ENCODE assay signal across 18 cellular contexts in the genomic region with DNA sequence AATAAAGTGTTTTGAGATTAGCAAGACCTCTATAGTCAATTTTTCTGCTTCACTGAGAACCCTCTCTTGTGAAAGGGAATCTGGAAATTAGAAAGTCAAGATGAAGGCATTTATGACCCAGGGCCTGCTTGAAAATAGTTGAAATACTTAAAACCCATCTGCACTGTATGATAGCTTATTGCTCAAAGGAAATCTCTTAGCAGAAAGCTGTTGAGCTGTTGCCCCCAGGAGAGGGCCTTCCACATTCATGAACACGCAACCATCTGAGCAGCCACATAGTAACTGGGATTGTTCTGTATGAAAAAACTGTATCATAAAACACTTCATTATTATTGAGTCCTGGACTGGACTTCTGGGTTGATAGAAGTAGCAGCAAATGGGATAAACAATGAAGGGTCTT.
DNase-seq lines count a peak whose midpoint lies in the region; ATAC-seq and TF ChIP-seq lines count a peak whose summit lies in the region.
"Had no signal": no experiment of that assay in that cellular context is flagged by ENCODE, and none has a peak within 500 bp of the region (broad histone marks: within the 10 kb centered on the region; RNA-seq: fewer than 3 reads in every experiment).

No MANE protein-coding gene starts in this region.

- peaks cover 37% of the 10 kb centered on the region for H3K4me1 Mint-ChIP-seq in neural progenitor cell
- H3K4me1 Mint-ChIP-seq in endodermal cell, result peaks cover 1% of the 10 kb centered on the region

- H3K4me3 Mint-ChIP-seq in neural progenitor cell (no peak overlapping the region), endodermal cell (no peak overlapping the region)

- H3K79me2 ChIP-seq in ACC112 (ENCODE audit: control insufficient read depth, insufficient read depth, low read length, unreplicated experiment), result no peaks in the 10 kb centered on the region
- no peaks in the 10 kb centered on the region for H3K79me2 ChIP-seq in Loucy (ENCODE audit: insufficient read depth, low read length)
- H3K79me2 ChIP-seq in neural progenitor cell (ENCODE audit: low read depth), result no peaks in the 10 kb centered on the region

- H3K27ac Mint-ChIP-seq in neural progenitor cell (peak overlapping the region; percentile 76), endodermal cell (no peak overlapping the region)

- H3K4me3 ChIP-seq in ACC112 (ENCODE audit: low read depth, low read length), result no peak overlapping the region
- no peak overlapping the region for H3K4me3 ChIP-seq in Loucy (ENCODE audit: low read length, poor library complexity, severe bottlenecking)
- no peak overlapping the region for H3K4me3 ChIP-seq in neural progenitor cell
- no peak overlapping the region for H3K4me3 ChIP-seq in endodermal cell (ENCODE audit: low read length)
- H3K4me3 ChIP-seq: Peyer's patch had no signal

- H3K27ac ChIP-seq in ACC112 (ENCODE audit: low read depth, low read length), result 0 out of 2 replicates have a peak overlapping the region, but pooled peaks have one; percentile 44
- no peak overlapping the region for H3K27ac ChIP-seq in neural progenitor cell
- H3K27ac ChIP-seq in endodermal cell (ENCODE audit: low read depth, low read length), result no peak overlapping the region
- H3K27ac ChIP-seq: C4-2B, KMS-11, Peyer's patch had no signal

- H2AFZ ChIP-seq in ACC112 (ENCODE audit: low read length, unreplicated experiment) (peak overlapping the region; percentile 81), Loucy (ENCODE audit: low read length) (peak overlapping the region; percentile 68; the same call in 1 of the 2 replicates), neural progenitor cell (replicated peaks) (no peak overlapping the region)

- no peak overlapping the region for H3K4me2 ChIP-seq in Loucy (ENCODE audit: low read depth, low read length, poor library complexity, severe bottlenecking)
- H3K4me2 ChIP-seq in neural progenitor cell, result no peak overlapping the region
- H3K4me2 ChIP-seq: KMS-11 had no signal

- H4K20me1 ChIP-seq in Loucy (ENCODE audit: insufficient read depth, low read length, poor library complexity, severe bottlenecking) (no peaks in the 10 kb centered on the region), neural progenitor cell (ENCODE audit: low read depth) (no peaks in the 10 kb centered on the region)

- H3K4me1 ChIP-seq in ACC112 (ENCODE audit: control insufficient read depth, insufficient read depth, low read length, unreplicated experiment) (peaks cover 31% of the 10 kb centered on the region), Loucy (ENCODE audit: insufficient read depth, low read length, poor library complexity, severe bottlenecking) (peaks cover 10% of the 10 kb centered on the region), neural progenitor cell (peaks cover 3% of the 10 kb centered on the region), endodermal cell (ENCODE audit: control insufficient read depth, insufficient read depth, low read length) (no peaks in the 10 kb centered on the region)
- H3K4me1 ChIP-seq: Peyer's patch had no signal

- peak overlapping the region; percentile 19 for H3K9ac ChIP-seq in Loucy (ENCODE audit: low read depth, low read length, poor library complexity, severe bottlenecking)
- H3K9ac ChIP-seq in neural progenitor cell, result no peak overlapping the region
- no peak overlapping the region for H3K9ac ChIP-seq in endodermal cell (ENCODE audit: extremely low read depth, low read length, poor library complexity, severe bottlenecking)
- H3K9ac ChIP-seq: KMS-11 had no signal

- H3K36me3 Mint-ChIP-seq in neural progenitor cell (peaks cover 13% of the 10 kb centered on the region), endodermal cell (ENCODE audit: low read depth) (no peaks in the 10 kb centered on the region)

- no peaks in the 10 kb centered on the region; the same call in 1 of the 2 replicates for H3K36me3 ChIP-seq in ACC112 (ENCODE audit: insufficient read depth, low read length)
- H3K36me3 ChIP-seq in Loucy (ENCODE audit: insufficient read depth, low read length), result no peaks in the 10 kb centered on the region
- H3K36me3 ChIP-seq in neural progenitor cell, result no peaks in the 10 kb centered on the region
- no peaks in the 10 kb centered on the region for H3K36me3 ChIP-seq in endodermal cell (ENCODE audit: control insufficient read depth, insufficient read depth, low read length)
- H3K36me3 ChIP-seq: Peyer's patch had no signal

- H3K9me3 Mint-ChIP-seq in neural progenitor cell (peaks cover 16% of the 10 kb centered on the region), endodermal cell (no peaks in the 10 kb centered on the region)

- peak; percentile 46 for DNase-seq in fibroblast of gingiva (ENCODE audit: low read depth)
- no peak for DNase-seq in neural progenitor cell (ENCODE audit: low spot score)
- no peak for DNase-seq in NCI-H1092 treated with DMSO at 0.1 percent for 48 hours (lab: John Stamatoyannopoulos, UW)
- DNase-seq in NCI-H2107 (lab: John Stamatoyannopoulos, UW), result no peak
- no peak for DNase-seq in endodermal cell
- DNase-seq: 8988T, NCI-H1092, NCI-H1694, NCI-H226, NCI-H524 treated with DMSO at 0.1 percent for 48 hours, Peyer's patch had no signal

- WGBS in endodermal cell (ENCODE audit: insufficient coverage in 1 of 2, insufficient read length in 1 of 2), 2 experiments, result 100% methylated on average over 1 of the region's 1 CpG; no CpG with 5 or more reads in 1 of the 2 experiments

- peaks cover 2% of the 10 kb centered on the region for H3K27me3 Mint-ChIP-seq in neural progenitor cell (ENCODE audit: insufficient read depth, low read depth)
- H3K27me3 Mint-ChIP-seq in endodermal cell (ENCODE audit: insufficient read depth), result no peaks in the 10 kb centered on the region

- H3K27me3 ChIP-seq in ACC112 (ENCODE audit: insufficient read depth, low read length) (no peaks in the 10 kb centered on the region), Loucy (ENCODE audit: insufficient read depth, low read length, poor library complexity, severe bottlenecking) (no peaks in the 10 kb centered on the region), neural progenitor cell (no peaks in the 10 kb centered on the region), endodermal cell (ENCODE audit: control insufficient read depth, insufficient read depth, low read length, poor library complexity, severe bottlenecking) (no peaks in the 10 kb centered on the region)
- H3K27me3 ChIP-seq: Peyer's patch had no signal

- H3F3A ChIP-seq in Loucy (ENCODE audit: low read depth) (no peaks in the 10 kb centered on the region), neural progenitor cell (ENCODE audit: low read depth) (no peaks in the 10 kb centered on the region)

- ATAC-seq in HG02763 (IDR thresholded peaks at IDR 0.05; ENCODE audit: unreplicated experiment), result no peak
- ATAC-seq: HepG2, Right ventricle myocardium inferior had no signal

- no peaks in the 10 kb centered on the region for H3K9me2 ChIP-seq in Loucy (replicated peaks; ENCODE audit: low read depth, low read length)

- no peaks in the 10 kb centered on the region for H3K9me3 ChIP-seq in Loucy (ENCODE audit: insufficient read depth, low read depth, low read length)
- no peaks in the 10 kb centered on the region for H3K9me3 ChIP-seq in neural progenitor cell (ENCODE audit: low read depth)
- H3K9me3 ChIP-seq in endodermal cell (ENCODE audit: control insufficient read depth, low read length), result no peaks in the 10 kb centered on the region
- H3K9me3 ChIP-seq: Peyer's patch had no signal

- TF ChIP-seq CTCF in Loucy (conservative IDR thresholded peaks at IDR 0.05; ENCODE audit: low read length) (no peak), neural progenitor cell (IDR thresholded peaks at IDR 0.05) (no peak), endodermal cell (conservative IDR thresholded peaks at IDR 0.05) (no peak)
